ENCODE assay signal across 18 cellular contexts in genomic region chr1:31501505-31501904, GRCh38.
DNase-seq lines count a peak whose midpoint lies in the region; FAIRE-seq and TF ChIP-seq lines count a peak whose summit lies in the region.
"Had no signal": no experiment of that assay in that cellular context is flagged by ENCODE, and none has a peak within 500 bp of the region (broad histone marks: within the 10 kb centered on the region; RNA-seq: fewer than 3 reads in every experiment).

No MANE protein-coding gene starts in this region.

- no peak overlapping the region for H3K4me2 ChIP-seq in neural progenitor cell

- H3K27ac ChIP-seq in neural progenitor cell = no peak overlapping the region
- H3K27ac ChIP-seq: ascending aorta, skin epidermis, tibial artery had no signal

- peaks cover 10% of the 10 kb centered on the region for H3K4me1 Mint-ChIP-seq in neural progenitor cell

- peaks cover 11% of the 10 kb centered on the region for H3K4me1 ChIP-seq in neural progenitor cell
- H3K4me1 ChIP-seq: ascending aorta, tibial artery had no signal

- TF ChIP-seq CTCF in choroid plexus epithelial cell (conservative IDR thresholded peaks at IDR 0.05; ENCODE audit: low read depth, low read length) (peak; percentile 20), neural progenitor cell (IDR thresholded peaks at IDR 0.05) (peak; percentile 25)

- no peak overlapping the region for H3K9ac ChIP-seq in neural progenitor cell

- no peaks in the 10 kb centered on the region for H3K36me3 ChIP-seq in neural progenitor cell
- H3K36me3 ChIP-seq: ascending aorta, tibial artery had no signal

- H2AFZ ChIP-seq in neural progenitor cell (replicated peaks) = no peak overlapping the region

- no peak for TF ChIP-seq POLR2A in GM12892 (IDR thresholded peaks at IDR 0.05; ENCODE audit: low read depth, low read length)

- no peak for FAIRE-seq in GM12892 (lab: Jason Lieb, UNC)
- FAIRE-seq: RCC 7860 had no signal

- H3K27ac Mint-ChIP-seq in neural progenitor cell = no peak overlapping the region
- H3K27ac Mint-ChIP-seq: activated CD8-positive, alpha-beta memory T cell treated with anti-CD3 and anti-CD28 coated beads, Interleukin-2, amount 10 ng/mL, durations not matched to agents 7 days and 5 days; CD8-positive, alpha-beta memory T cell had no signal

- H3K9me3 ChIP-seq in neural progenitor cell (ENCODE audit: low read depth) = no peaks in the 10 kb centered on the region
- H3K9me3 ChIP-seq: ascending aorta, tibial artery had no signal

- DNase-seq in ELR (ENCODE audit: low read depth) (peak; percentile 18), choroid plexus epithelial cell (ENCODE audit: low read depth) (no peak), neural progenitor cell (ENCODE audit: low spot score) (peak; percentile 24), GM12892 (ENCODE audit: insufficient read length) (no peak), HPDE6-E6E7 (ENCODE audit: extremely low spot score) (no peak), SKM-1 treated with dmso at 0.1 percent for 144 hours (lab: John Stamatoyannopoulos, UW; ENCODE audit: unreplicated experiment) (no peak), NCI-H146 treated with DMSO at 0.1 percent for 48 hours (lab: John Stamatoyannopoulos, UW; ENCODE audit: unreplicated experiment) (no peak)
- peak; percentile 61 for DNase-seq in Jurkat, Clone E6-1 (ENCODE audit: low read depth, low spot score)
- DNase-seq: activated CD8-positive, alpha-beta memory T cell treated with anti-CD3 and anti-CD28 coated beads, Interleukin-2, amount 10 ng/mL, durations not matched to agents 7 days and 5 days; activated gamma-delta T cell treated with Interleukin-2 at 50 U/mL for 16 hours; CD8-positive, alpha-beta memory T cell; dermis blood vessel endothelial cell; NCI-H1694 treated with DMSO at 0.1 percent for 48 hours; NCI-H524 treated with DMSO at 0.1 percent for 48 hours; tibial artery had no signal

- no peaks in the 10 kb centered on the region for H3K9me3 Mint-ChIP-seq in neural progenitor cell
- H3K9me3 Mint-ChIP-seq: CD8-positive, alpha-beta memory T cell had no signal

- peaks cover 12% of the 10 kb centered on the region for H3K27me3 Mint-ChIP-seq in neural progenitor cell (ENCODE audit: insufficient read depth, low read depth)

- no peaks in the 10 kb centered on the region for H4K20me1 ChIP-seq in neural progenitor cell (ENCODE audit: low read depth)

- no peaks in the 10 kb centered on the region for H3K27me3 ChIP-seq in neural progenitor cell
- H3K27me3 ChIP-seq: ascending aorta had no signal

- no peaks in the 10 kb centered on the region for H3K36me3 Mint-ChIP-seq in neural progenitor cell
- H3K36me3 Mint-ChIP-seq: activated CD8-positive, alpha-beta memory T cell treated with anti-CD3 and anti-CD28 coated beads, Interleukin-2, amount 10 ng/mL, durations not matched to agents 7 days and 5 days; CD8-positive, alpha-beta memory T cell had no signal

- no peak overlapping the region for H3K4me3 Mint-ChIP-seq in neural progenitor cell
- H3K4me3 Mint-ChIP-seq: activated CD8-positive, alpha-beta memory T cell treated with anti-CD3 and anti-CD28 coated beads, Interleukin-2, amount 10 ng/mL, durations not matched to agents 7 days and 5 days; CD8-positive, alpha-beta memory T cell had no signal

- no peak overlapping the region for H3K4me3 ChIP-seq in Jurkat, Clone E6-1 (ENCODE audit: low read length)
- H3K4me3 ChIP-seq in choroid plexus epithelial cell (ENCODE audit: low read depth, low read length) (no peak overlapping the region), neural progenitor cell (no peak overlapping the region)
- H3K4me3 ChIP-seq: ascending aorta, skin epidermis, tibial artery had no signal

- no peaks in the 10 kb centered on the region for H3K79me2 ChIP-seq in neural progenitor cell (ENCODE audit: low read depth)

- H3F3A ChIP-seq in neural progenitor cell (ENCODE audit: low read depth) = no peaks in the 10 kb centered on the region

Comparison
In these comparisons a context has a peak if more than half of its experiments do, and no peak if none do; other contexts are left out.
1. DNase-seq: peak in ELR (single experiment), Jurkat, Clone E6-1 (single experiment) and neural progenitor cell (single experiment); none in choroid plexus epithelial cell (single experiment), GM12892 (single experiment), HPDE6-E6E7 (single experiment), SKM-1 treated with dmso at 0.1 percent for 144 hours (single experiment) and NCI-H146 treated with DMSO at 0.1 percent for 48 hours (single experiment).